ENCODE assay signal across 37 cellular contexts in the genomic region with DNA sequence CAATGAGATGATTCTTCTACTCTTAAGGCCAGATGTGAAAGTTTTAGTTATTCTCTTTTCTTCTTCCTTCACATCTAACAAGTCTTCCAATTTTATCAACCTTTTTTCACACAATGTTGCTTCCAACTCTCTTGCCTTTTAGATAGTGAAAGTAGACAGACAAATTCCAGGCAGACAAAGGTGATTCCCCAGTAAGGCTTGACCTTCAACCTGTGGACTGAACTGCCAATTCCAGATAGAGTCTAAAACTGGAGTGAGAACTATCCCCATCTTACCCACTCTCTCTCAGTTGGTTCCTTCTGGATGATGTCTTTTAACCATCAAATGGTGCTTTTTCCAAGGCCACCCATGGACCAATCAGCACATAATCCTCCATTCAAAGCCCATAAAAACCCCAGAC.
A peak's percentile ranks its signal among the peaks of the same experiment; 100 is the strongest.
DNase-seq lines count a peak whose midpoint lies in the region; ATAC-seq, FAIRE-seq and TF ChIP-seq lines count a peak whose summit lies in the region.
"Had no signal": no experiment of that assay in that cellular context is flagged by ENCODE, and none has a peak within 500 bp of the region (broad histone marks: within the 10 kb centered on the region; RNA-seq: fewer than 3 reads in every experiment).

No MANE protein-coding gene starts in this region.

- H3K4me3 Mint-ChIP-seq in endodermal cell: no peak overlapping the region
- H3K4me3 Mint-ChIP-seq: B cell; CD14-positive monocyte; CD4-positive, alpha-beta memory T cell; CD4-positive, alpha-beta T cell; CD4-positive, CD25-positive, alpha-beta regulatory T cell; CD8-positive, alpha-beta memory T cell; CD8-positive, alpha-beta T cell had no signal

- H3K27ac ChIP-seq in liver (ENCODE audit: low read depth in 1 of 2, low read length in 2 of 2) (no peak overlapping the region), HepG2 (ENCODE audit: extremely low read length, insufficient read depth, low read length) (no peak overlapping the region), endodermal cell (ENCODE audit: low read depth, low read length) (no peak overlapping the region), right lobe of liver (no peak overlapping the region)
- H3K27ac ChIP-seq: 22Rv1; A549; BLaER1; BLaER1 treated with 17β-estradiol and CSF1 and Interleukin-3, amounts not matched to agents 10 nM and 100 nM; C4-2B had no signal

- no peak for TF ChIP-seq RAD21 in liver (IDR thresholded peaks at IDR 0.05)
- no peak for TF ChIP-seq RAD21 in HepG2 (CRISPR knock-in tag; IDR thresholded peaks at IDR 0.05)

- no peak for DNase-seq in HepG2 (ENCODE audit: low spot score)
- DNase-seq in endodermal cell: no peak
- DNase-seq in left lobe of liver (ENCODE audit: low spot score): no peak
- no peak for DNase-seq in right lobe of liver
- DNase-seq in kidney tubule cell (ENCODE audit: low spot score): no peak
- no peak for DNase-seq in SW 1271 (lab: John Stamatoyannopoulos, UW)
- no peak for DNase-seq in hypothalamus (lab: John Stamatoyannopoulos, UW)
- DNase-seq: 8988T; ACHN; AML-193; BE2C; C1 segment of cervical spinal cord; Caco-2; Calu3; CD4-positive, alpha-beta memory T cell; CD4-positive, alpha-beta T cell; CD4-positive, CD25-positive, alpha-beta regulatory T cell; CD8-positive, alpha-beta memory T cell; CD8-positive, alpha-beta T cell; COR-L47; DMS 273 treated with DMSO at 0.1 percent for 48 hours; DMS153; DMS53; DMS79; DMS79 treated with DMSO at 0.1 percent for 48 hours; DND-41; EL had no signal

- no peaks in the 10 kb centered on the region for H3K27me3 Mint-ChIP-seq in endodermal cell (ENCODE audit: insufficient read depth)
- H3K27me3 Mint-ChIP-seq: B cell; CD4-positive, alpha-beta T cell; CD8-positive, alpha-beta memory T cell had no signal

- no peaks in the 10 kb centered on the region for H3K36me3 Mint-ChIP-seq in endodermal cell (ENCODE audit: low read depth)
- H3K36me3 Mint-ChIP-seq: CD14-positive monocyte; CD4-positive, alpha-beta memory T cell; CD4-positive, CD25-positive, alpha-beta regulatory T cell; CD8-positive, alpha-beta memory T cell; CD8-positive, alpha-beta T cell had no signal

- H3K79me2 ChIP-seq in HepG2 (ENCODE audit: insufficient read depth, low read length): no peaks in the 10 kb centered on the region

- no peaks in the 10 kb centered on the region for H3K36me3 ChIP-seq in liver (ENCODE audit: control insufficient read depth in 4 of 4, insufficient read depth in 3 of 4, low read depth in 1 of 4, low read length in 3 of 4)
- H3K36me3 ChIP-seq in HepG2 (replicated peaks in 1 of 2; ENCODE audit: control insufficient read depth in 1 of 2, insufficient read depth in 2 of 2, low read length in 2 of 2): no peaks in the 10 kb centered on the region
- no peaks in the 10 kb centered on the region for H3K36me3 ChIP-seq in endodermal cell (ENCODE audit: control insufficient read depth, insufficient read depth, low read length)
- no peaks in the 10 kb centered on the region for H3K36me3 ChIP-seq in right lobe of liver
- H3K36me3 ChIP-seq: BE2C; BLaER1; BLaER1 treated with 17β-estradiol and CSF1 and Interleukin-3, amounts not matched to agents 10 nM and 100 nM had no signal

- intact Hi-C loops in HepG2 (cut with micrococcal nuclease; ENCODE audit: unreplicated experiment) (no loop called here), right lobe of liver (cut with DNase I) (no loop called here)

- BruUV-seq in HepG2 (replicated peaks; lab: Mats Ljungman, UMichigan): no TSS peak

- POLR2A ChIA-PET in HepG2 (lab: Yijun Ruan, JAX): no interaction called here

- TF ChIP-seq POLR2A in HepG2 (IDR thresholded peaks at IDR 0.05; ENCODE audit: insufficient read depth in 1 of 2, low read depth in 2 of 2, low read length in 2 of 2) (no peak), right lobe of liver (IDR thresholded peaks at IDR 0.05) (no peak)

- H4K20me1 ChIP-seq in HepG2 (ENCODE audit: insufficient read depth, low read length): no peaks in the 10 kb centered on the region
- H4K20me1 ChIP-seq: BLaER1; BLaER1 treated with 17β-estradiol and CSF1 and Interleukin-3, amounts not matched to agents 10 nM and 100 nM had no signal

- H3K27me3 ChIP-seq in liver (ENCODE audit: control insufficient read depth in 4 of 4, insufficient read depth in 4 of 4, low read length in 3 of 4) (no peaks in the 10 kb centered on the region), HepG2 (ENCODE audit: control insufficient read depth in 1 of 2, insufficient read depth in 2 of 2, low read length in 2 of 2) (no peaks in the 10 kb centered on the region), endodermal cell (ENCODE audit: control insufficient read depth, insufficient read depth, low read length, poor library complexity, severe bottlenecking) (no peaks in the 10 kb centered on the region), right lobe of liver (no peaks in the 10 kb centered on the region)
- H3K27me3 ChIP-seq: BE2C; BLaER1; BLaER1 treated with 17β-estradiol and CSF1 and Interleukin-3, amounts not matched to agents 10 nM and 100 nM had no signal

- ATAC-seq in HepG2 (no peak), left lobe of liver (peak; percentile 53), right lobe of liver (peak in 3 of 4 donors; percentile 46 to 66 (median 50))
- ATAC-seq: A549; CD8-positive, alpha-beta T cell had no signal

- H3K4me1 Mint-ChIP-seq in endodermal cell: peaks cover 24% of the 10 kb centered on the region
- H3K4me1 Mint-ChIP-seq: B cell; CD14-positive monocyte; CD4-positive, alpha-beta memory T cell; CD4-positive, CD25-positive, alpha-beta regulatory T cell; CD8-positive, alpha-beta memory T cell had no signal

- no peak overlapping the region for H3K27ac Mint-ChIP-seq in endodermal cell
- H3K27ac Mint-ChIP-seq: B cell; CD14-positive monocyte; CD4-positive, alpha-beta memory T cell; CD4-positive, alpha-beta T cell; CD4-positive, CD25-positive, alpha-beta regulatory T cell; CD8-positive, alpha-beta memory T cell; CD8-positive, alpha-beta T cell had no signal

- no peak overlapping the region for H3K4me3 ChIP-seq in liver (ENCODE audit: low read depth in 1 of 3, low read length in 3 of 3)
- H3K4me3 ChIP-seq in HepG2 (replicated peaks in 1 of 3; ENCODE audit: insufficient read depth in 1 of 3, low read depth in 2 of 3, low read length in 3 of 3): no peak overlapping the region
- H3K4me3 ChIP-seq in endodermal cell (ENCODE audit: low read length): peak overlapping the region; percentile 48
- no peak overlapping the region for H3K4me3 ChIP-seq in right lobe of liver
- H3K4me3 ChIP-seq: A549; BLaER1; BLaER1 treated with 17β-estradiol and CSF1 and Interleukin-3, amounts not matched to agents 10 nM and 100 nM had no signal

- H3K9ac ChIP-seq in liver (ENCODE audit: low read depth in 1 of 2, low read length in 2 of 2) (no peak overlapping the region), HepG2 (ENCODE audit: insufficient read depth, low read depth, low read length) (no peak overlapping the region), endodermal cell (ENCODE audit: extremely low read depth, low read length, poor library complexity, severe bottlenecking) (no peak overlapping the region)
- H3K9ac ChIP-seq: BLaER1; BLaER1 treated with 17β-estradiol and CSF1 and Interleukin-3, amounts not matched to agents 10 nM and 100 nM had no signal

- H3K9me3 ChIP-seq in liver (ENCODE audit: control insufficient read depth in 4 of 4, low read length in 3 of 4): no peaks in the 10 kb centered on the region
- no peaks in the 10 kb centered on the region for H3K9me3 ChIP-seq in HepG2 (ENCODE audit: low read length)
- peaks cover 23% of the 10 kb centered on the region for H3K9me3 ChIP-seq in endodermal cell (ENCODE audit: control insufficient read depth, low read length)
- H3K9me3 ChIP-seq in right lobe of liver: no peaks in the 10 kb centered on the region
- H3K9me3 ChIP-seq: A549, BE2C, Caco-2 had no signal

- FAIRE-seq in HepG2 (lab: Jason Lieb, UNC): no peak
- FAIRE-seq: A204.1, A549, D721Med had no signal

- in situ Hi-C loops in HepG2 (cut with HindIII; ENCODE audit: extremely low pct_ligation_motif_present, low pct_unique_long_range_greater_than_20kb): no loop called here

- no peak overlapping the region for H3K4me2 ChIP-seq in HepG2 (ENCODE audit: low read depth, low read length)
- H3K4me2 ChIP-seq: A549; BLaER1; BLaER1 treated with 17β-estradiol and CSF1 and Interleukin-3, amounts not matched to agents 10 nM and 100 nM had no signal

- H3K4me1 ChIP-seq in liver (ENCODE audit: control insufficient read depth in 4 of 4, insufficient read depth in 4 of 4, low read length in 3 of 4) (no peaks in the 10 kb centered on the region), HepG2 (ENCODE audit: insufficient read depth, low read length) (no peaks in the 10 kb centered on the region), endodermal cell (ENCODE audit: control insufficient read depth, insufficient read depth, low read length) (no peaks in the 10 kb centered on the region), right lobe of liver (no peaks in the 10 kb centered on the region)
- H3K4me1 ChIP-seq: A549; BLaER1; BLaER1 treated with 17β-estradiol and CSF1 and Interleukin-3, amounts not matched to agents 10 nM and 100 nM; Caco-2 had no signal

- TF ChIP-seq CTCF in liver (IDR thresholded peaks at IDR 0.05; ENCODE audit: low read depth, low read length, missing input control) (no peak), HepG2 (CRISPR knock-in tag; IDR thresholded peaks at IDR 0.05) (no peak), endodermal cell (conservative IDR thresholded peaks at IDR 0.05) (no peak), right lobe of liver (IDR thresholded peaks at IDR 0.05) (no peak)

- H2AFZ ChIP-seq in HepG2 (ENCODE audit: low read length): no peak overlapping the region

- no peak for TF ChIP-seq EP300 in HepG2 (IDR thresholded peaks at IDR 0.05; ENCODE audit: low read depth in 2 of 2, low read length in 2 of 2)
- TF ChIP-seq EP300 in HepG2 (CRISPR knock-in tag; IDR thresholded peaks at IDR 0.05; ENCODE audit: borderline replicate concordance): no peak

- no peaks in the 10 kb centered on the region for H3K9me3 Mint-ChIP-seq in endodermal cell

- CTCF ChIA-PET in HepG2 (lab: Yijun Ruan, JAX; ENCODE audit: low intra/inter-chr PET ratio, low total read pairs): no interaction called here

TF ChIP-seq in liver, 16 proteins besides CTCF, POLR2A, EP300 and RAD21:
- TF ChIP-seq GABPA (IDR thresholded peaks at IDR 0.05 in 1 of 2, conservative IDR thresholded peaks at IDR 0.05 in 1 of 2): no peak
- TF ChIP-seq TAF1 (conservative IDR thresholded peaks at IDR 0.05): no peak
- peak; percentile 16 to 20 for TF ChIP-seq HNF4A (conservative IDR thresholded peaks at IDR 0.05)

TF ChIP-seq in HepG2, 621 proteins besides CTCF, POLR2A, EP300 and RAD21 (continues in another document):
- no peak for TF ChIP-seq KLF15 (CRISPR knock-in tag; IDR thresholded peaks at IDR 0.05; ENCODE audit: borderline replicate concordance)
- no peak for TF ChIP-seq SOX5 (CRISPR knock-in tag; IDR thresholded peaks at IDR 0.05; ENCODE audit: borderline replicate concordance)
- no peak for TF ChIP-seq XRCC5 (optimal IDR thresholded peaks at IDR 0.05; ENCODE audit: low read length)
- no peak for TF ChIP-seq ZNF30 (CRISPR knock-in tag; IDR thresholded peaks at IDR 0.05)
- TF ChIP-seq SIX1 (CRISPR knock-in tag; IDR thresholded peaks at IDR 0.05; ENCODE audit: borderline replicate concordance): no peak
- TF ChIP-seq KAT2B (IDR thresholded peaks at IDR 0.05; ENCODE audit: borderline replicate concordance, low read depth, low read length): no peak
- TF ChIP-seq ZNF790 (CRISPR knock-in tag; IDR thresholded peaks at IDR 0.05; ENCODE audit: borderline replicate concordance): no peak
- no peak for TF ChIP-seq TARDBP (CRISPR knock-in tag; IDR thresholded peaks at IDR 0.05)
